ENCODE assay signal across 21 cellular contexts in the genomic region with DNA sequence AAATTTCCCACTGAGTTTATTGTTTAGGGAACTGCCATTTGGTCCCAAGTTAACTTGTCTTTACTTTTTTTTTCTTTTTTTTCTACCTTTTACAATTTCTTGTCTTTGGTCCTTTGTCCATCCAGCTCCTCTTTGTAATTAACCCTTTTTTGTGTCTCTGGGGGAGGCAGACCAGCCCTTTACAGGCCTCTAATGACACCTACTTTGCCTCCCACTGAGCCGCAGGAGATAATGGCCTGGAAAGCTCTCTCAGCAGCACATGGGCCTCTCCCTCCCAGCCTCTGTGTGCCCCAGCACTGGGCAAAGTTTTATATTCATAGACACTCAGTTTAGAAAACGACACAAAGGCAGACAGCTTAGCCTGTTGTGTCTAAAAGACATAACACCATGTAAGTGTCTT.
DNase-seq lines count a peak whose midpoint lies in the region; ATAC-seq and TF ChIP-seq lines count a peak whose summit lies in the region.
"Had no signal": no experiment of that assay in that cellular context is flagged by ENCODE, and none has a peak within 500 bp of the region (broad histone marks: within the 10 kb centered on the region; RNA-seq: fewer than 3 reads in every experiment).

No MANE protein-coding gene starts in this region.

- no peak overlapping the region for H2AK5ac ChIP-seq in neuronal stem cell (ENCODE audit: low read depth, low read length)

- BruUV-seq in mammary epithelial cell (replicated peaks; lab: Mats Ljungman, UMichigan) = no TSS peak

- H2BK15ac ChIP-seq in neuronal stem cell (ENCODE audit: low read length) = no peak overlapping the region

- H4K20me1 ChIP-seq in GM23338 (replicated peaks; ENCODE audit: insufficient read depth) (no peaks in the 10 kb centered on the region), mammary epithelial cell (ENCODE audit: insufficient read depth, low read length) (no peaks in the 10 kb centered on the region)
- H4K20me1 ChIP-seq: BLaER1 had no signal

- H3K79me1 ChIP-seq in neuronal stem cell (ENCODE audit: low read depth, low read length) = no peaks in the 10 kb centered on the region

- H4K91ac ChIP-seq in neuronal stem cell (ENCODE audit: low read depth, low read length, poor library complexity) = no peak overlapping the region

- peaks cover 3% of the 10 kb centered on the region; the same call in 1 of the 3 replicates for H3K9me3 Mint-ChIP-seq in GM23338
- peaks cover 5% of the 10 kb centered on the region for H3K9me3 Mint-ChIP-seq in endodermal cell

- CTCF ChIA-PET in mammary epithelial cell (lab: Charles Lee; ENCODE audit: low non-redundant PET) = no interaction called here

- no peak overlapping the region for H3K27ac ChIP-seq in GM23338 (ENCODE audit: low read depth)
- H3K27ac ChIP-seq in endodermal cell (ENCODE audit: low read depth, low read length) = peak overlapping the region; percentile 70
- H3K27ac ChIP-seq in neuronal stem cell (replicated peaks; ENCODE audit: low read length) = peak overlapping the region; percentile 2
- no peak overlapping the region for H3K27ac ChIP-seq in body of pancreas
- H3K27ac ChIP-seq in foreskin keratinocyte = no peak overlapping the region
- no peak overlapping the region for H3K27ac ChIP-seq in mammary epithelial cell (ENCODE audit: insufficient read depth, low read depth, low read length)
- H3K27ac ChIP-seq: 22Rv1, A549, BLaER1 had no signal

- H3K4me2 ChIP-seq in GM23338 (no peak overlapping the region), neuronal stem cell (ENCODE audit: insufficient read depth, low read length, poor library complexity, severe bottlenecking) (no peak overlapping the region), mammary epithelial cell (ENCODE audit: insufficient read depth, low read depth, low read length) (no peak overlapping the region)
- H3K4me2 ChIP-seq: A549, BLaER1 had no signal

- DNase-seq in GM23338 (ENCODE audit: low spot score) = no peak
- peak; percentile 58 for DNase-seq in NCI-H69 (lab: John Stamatoyannopoulos, UW)
- DNase-seq in endodermal cell = peak; percentile 70
- DNase-seq in neuronal stem cell (ENCODE audit: low spot score) = no peak
- no peak for DNase-seq in body of pancreas
- no peak for DNase-seq in foreskin keratinocyte
- no peak for DNase-seq in mammary epithelial cell
- DNase-seq: AML-193; CD4-positive, alpha-beta memory T cell; DMS153; DMS79; GDM1; GOT3; H7 had no signal

- peaks cover 10% of the 10 kb centered on the region for H3K27me3 Mint-ChIP-seq in GM23338 (ENCODE audit: insufficient read depth, low read depth, poor library complexity)
- H3K27me3 Mint-ChIP-seq in endodermal cell (ENCODE audit: insufficient read depth) = no peaks in the 10 kb centered on the region

- no peak overlapping the region for H2BK5ac ChIP-seq in neuronal stem cell (ENCODE audit: low read length)

- H3K4me1 Mint-ChIP-seq in GM23338 (peaks cover 21% of the 10 kb centered on the region), endodermal cell (peaks cover 23% of the 10 kb centered on the region)
- H3K4me1 Mint-ChIP-seq: CD14-positive monocyte; CD4-positive, alpha-beta memory T cell had no signal

- no peak overlapping the region for H4K8ac ChIP-seq in neuronal stem cell (ENCODE audit: low read depth, low read length)

- no peak for TF ChIP-seq POLR2A in body of pancreas (IDR thresholded peaks at IDR 0.05)

- H3K27me3 ChIP-seq in GM23338 (ENCODE audit: insufficient read depth) (no peaks in the 10 kb centered on the region), endodermal cell (ENCODE audit: control insufficient read depth, insufficient read depth, low read length, poor library complexity, severe bottlenecking) (no peaks in the 10 kb centered on the region), neuronal stem cell (ENCODE audit: control insufficient read depth in 3 of 3, insufficient read depth in 3 of 3, low read depth in 1 of 3, low read length in 3 of 3) (peaks cover 0 to 24% (median 0%) of the 10 kb centered on the region in 3 experiments), body of pancreas (no peaks in the 10 kb centered on the region), foreskin keratinocyte (no peaks in the 10 kb centered on the region), mammary epithelial cell (ENCODE audit: insufficient read depth, low read length) (no peaks in the 10 kb centered on the region)
- H3K27me3 ChIP-seq: BLaER1 had no signal

- H3K79me2 ChIP-seq in GM23338 (replicated peaks; ENCODE audit: insufficient read depth) = no peaks in the 10 kb centered on the region
- no peaks in the 10 kb centered on the region for H3K79me2 ChIP-seq in mammary epithelial cell (ENCODE audit: insufficient read depth, low read length)

- intact Hi-C loops in body of pancreas (cut with DNase I) = no loop called here
- intact Hi-C loops in mammary epithelial cell (cut with micrococcal nuclease) = no loop called here

- H3K36me3 ChIP-seq in GM23338 (ENCODE audit: insufficient read depth) (no peaks in the 10 kb centered on the region), endodermal cell (ENCODE audit: control insufficient read depth, insufficient read depth, low read length) (no peaks in the 10 kb centered on the region), neuronal stem cell (replicated peaks in 1 of 2; ENCODE audit: control insufficient read depth in 2 of 2, insufficient read depth in 2 of 2, low read length in 2 of 2) (no peaks in the 10 kb centered on the region), body of pancreas (replicated peaks in 1 of 2; ENCODE audit: insufficient read depth in 1 of 2, low read depth in 2 of 2) (no peaks in the 10 kb centered on the region), mammary epithelial cell (ENCODE audit: insufficient read depth, low read length) (no peaks in the 10 kb centered on the region)
- H3K36me3 ChIP-seq: BLaER1 had no signal

- H3K4me3 Mint-ChIP-seq in GM23338 (no peak overlapping the region), endodermal cell (no peak overlapping the region)
- H3K4me3 Mint-ChIP-seq: CD14-positive monocyte; CD4-positive, alpha-beta memory T cell had no signal

- in situ Hi-C loops in mammary epithelial cell (cut with MboI; ENCODE audit: low sequenced_read_pairs in 2 of 2) = no loop called here

- TF ChIP-seq CTCF in GM23338 (conservative IDR thresholded peaks at IDR 0.05; ENCODE audit: low read depth in 2 of 2) = no peak
- TF ChIP-seq CTCF in endodermal cell (conservative IDR thresholded peaks at IDR 0.05) = no peak
- TF ChIP-seq CTCF in body of pancreas (IDR thresholded peaks at IDR 0.05) = no peak
- no peak for TF ChIP-seq CTCF in foreskin keratinocyte (conservative IDR thresholded peaks at IDR 0.05)
- TF ChIP-seq CTCF in mammary epithelial cell (conservative IDR thresholded peaks at IDR 0.05 in 1 of 2, IDR thresholded peaks at IDR 0.05 in 1 of 2; ENCODE audit: extremely low read depth in 1 of 2, insufficient read depth in 1 of 2, low read depth in 1 of 2, low read length in 2 of 2) = no peak

- H3K4me1 ChIP-seq in GM23338 (ENCODE audit: insufficient read depth) = peaks cover 10% of the 10 kb centered on the region
- H3K4me1 ChIP-seq in endodermal cell (ENCODE audit: control insufficient read depth, insufficient read depth, low read length) = peaks cover 8% of the 10 kb centered on the region
- H3K4me1 ChIP-seq in neuronal stem cell (ENCODE audit: control insufficient read depth in 2 of 2, insufficient read depth in 1 of 2, low read depth in 1 of 2, low read length in 2 of 2) = peaks cover 19% of the 10 kb centered on the region in 2 donors
- no peaks in the 10 kb centered on the region for H3K4me1 ChIP-seq in body of pancreas
- H3K4me1 ChIP-seq in foreskin keratinocyte = no peaks in the 10 kb centered on the region
- no peaks in the 10 kb centered on the region for H3K4me1 ChIP-seq in mammary epithelial cell (ENCODE audit: insufficient read depth, low read length)
- H3K4me1 ChIP-seq: A549, BLaER1 had no signal

- no peak overlapping the region for H3K18ac ChIP-seq in neuronal stem cell (ENCODE audit: low read length)

- no peak overlapping the region for H2BK120ac ChIP-seq in neuronal stem cell (ENCODE audit: low read depth, low read length)

- dilution Hi-C loops in mammary epithelial cell (cut with HindIII; ENCODE audit: low sequenced_read_pairs) = no loop called here

- H3K27ac Mint-ChIP-seq in GM23338 = no peak overlapping the region
- no peak overlapping the region for H3K27ac Mint-ChIP-seq in endodermal cell
- H3K27ac Mint-ChIP-seq: CD4-positive, alpha-beta memory T cell had no signal

- ATAC-seq in GM23338 = no peak
- no peak for ATAC-seq in body of pancreas
- no peak for ATAC-seq in foreskin keratinocyte
- ATAC-seq in HG02981 (IDR thresholded peaks at IDR 0.05; ENCODE audit: unreplicated experiment) = no peak
- ATAC-seq: A549, HCT116, HepG2 had no signal

- H3K23ac ChIP-seq in neuronal stem cell (ENCODE audit: low read depth, low read length, poor library complexity) = no peak overlapping the region

- H3K4me3 ChIP-seq in GM23338 (no peak overlapping the region), endodermal cell (ENCODE audit: low read length) (no peak overlapping the region), neuronal stem cell (ENCODE audit: low read length in 2 of 2) (no peak overlapping the region), body of pancreas (no peak overlapping the region), mammary epithelial cell (replicated peaks in 1 of 3; ENCODE audit: insufficient read depth in 1 of 3, low read depth in 2 of 3, low read length in 3 of 3) (no peak overlapping the region)
- H3K4me3 ChIP-seq: A549, BLaER1 had no signal

- peak overlapping the region; percentile 56; the same call in 1 of the 2 replicates for H2AFZ ChIP-seq in GM23338
- peak overlapping the region; percentile 56 for H2AFZ ChIP-seq in neuronal stem cell (ENCODE audit: low read length)
- no peak overlapping the region for H2AFZ ChIP-seq in mammary epithelial cell (ENCODE audit: low read depth, low read length)

- no peak overlapping the region for H2BK12ac ChIP-seq in neuronal stem cell (ENCODE audit: low read length)

- H3K4ac ChIP-seq in neuronal stem cell (ENCODE audit: low read length) = no peak overlapping the region

- H3K9me2 ChIP-seq in GM23338 (ENCODE audit: insufficient read depth) = peaks cover 12% of the 10 kb centered on the region; the same call in 1 of the 2 replicates

- H3K36me3 Mint-ChIP-seq in GM23338 (ENCODE audit: low read depth) (no peaks in the 10 kb centered on the region), endodermal cell (ENCODE audit: low read depth) (no peaks in the 10 kb centered on the region)
- H3K36me3 Mint-ChIP-seq: CD14-positive monocyte; CD4-positive, alpha-beta memory T cell had no signal

- peaks cover 9% of the 10 kb centered on the region for H3K9me3 ChIP-seq in endodermal cell (ENCODE audit: control insufficient read depth, low read length)
- no peaks in the 10 kb centered on the region for H3K9me3 ChIP-seq in neuronal stem cell (replicated peaks in 1 of 2; ENCODE audit: control insufficient read depth in 2 of 2, insufficient read depth in 1 of 2, low read depth in 1 of 2, low read length in 2 of 2)
- H3K9me3 ChIP-seq in body of pancreas = no peaks in the 10 kb centered on the region
- no peaks in the 10 kb centered on the region for H3K9me3 ChIP-seq in mammary epithelial cell (replicated peaks; ENCODE audit: insufficient read depth, low read length)
- H3K9me3 ChIP-seq: A549, BLaER1 had no signal

- H3F3A ChIP-seq in GM23338 (replicated peaks; ENCODE audit: low read depth) = no peaks in the 10 kb centered on the region

- H3K14ac ChIP-seq in neuronal stem cell (ENCODE audit: low read length) = no peak overlapping the region

- 54% methylated on average over 2 of the region's 2 CpGs; no CpG with 5 or more reads in 1 of the 2 experiments for WGBS in endodermal cell (ENCODE audit: insufficient coverage in 1 of 2, insufficient read length in 1 of 2), 2 experiments
- WGBS in neuronal stem cell (ENCODE audit: extremely low coverage in 2 of 2, insufficient read length in 2 of 2, insufficient replicate concordance in 1 of 2), 2 donors = no CpG with 5 or more reads among the region's 2 CpGs
- WGBS in body of pancreas, 2 donors = 67 to 80% methylated on average over 2 of the region's 2 CpGs
- 0% methylated on average over 1 of the region's 2 CpGs for WGBS in mammary epithelial cell (ENCODE audit: low coverage, missing lambda C conversion rate)

- H3K9ac ChIP-seq in endodermal cell (ENCODE audit: extremely low read depth, low read length, poor library complexity, severe bottlenecking) = no peak overlapping the region
- H3K9ac ChIP-seq in neuronal stem cell (ENCODE audit: low read depth, low read length, poor library complexity) = no peak overlapping the region
- H3K9ac ChIP-seq in mammary epithelial cell (ENCODE audit: insufficient read depth, low read length) = no peak overlapping the region
- H3K9ac ChIP-seq: BLaER1 had no signal

Comparison
In these comparisons a context has a peak if more than half of its experiments do, and no peak if none do; other contexts are left out.
1. DNase-seq: peak in NCI-H69 (single experiment) and endodermal cell (single experiment); none in GM23338 (single experiment), neuronal stem cell (single experiment), body of pancreas (0 of 4), foreskin keratinocyte (0 of 2) and mammary epithelial cell (single experiment).
2. H3K27ac ChIP-seq: peak in endodermal cell (single experiment) and neuronal stem cell (single experiment); none in GM23338 (single experiment), body of pancreas (0 of 4), foreskin keratinocyte (single experiment) and mammary epithelial cell (single experiment).